ENCODE assay signal across 1 cellular context in the genomic region with DNA sequence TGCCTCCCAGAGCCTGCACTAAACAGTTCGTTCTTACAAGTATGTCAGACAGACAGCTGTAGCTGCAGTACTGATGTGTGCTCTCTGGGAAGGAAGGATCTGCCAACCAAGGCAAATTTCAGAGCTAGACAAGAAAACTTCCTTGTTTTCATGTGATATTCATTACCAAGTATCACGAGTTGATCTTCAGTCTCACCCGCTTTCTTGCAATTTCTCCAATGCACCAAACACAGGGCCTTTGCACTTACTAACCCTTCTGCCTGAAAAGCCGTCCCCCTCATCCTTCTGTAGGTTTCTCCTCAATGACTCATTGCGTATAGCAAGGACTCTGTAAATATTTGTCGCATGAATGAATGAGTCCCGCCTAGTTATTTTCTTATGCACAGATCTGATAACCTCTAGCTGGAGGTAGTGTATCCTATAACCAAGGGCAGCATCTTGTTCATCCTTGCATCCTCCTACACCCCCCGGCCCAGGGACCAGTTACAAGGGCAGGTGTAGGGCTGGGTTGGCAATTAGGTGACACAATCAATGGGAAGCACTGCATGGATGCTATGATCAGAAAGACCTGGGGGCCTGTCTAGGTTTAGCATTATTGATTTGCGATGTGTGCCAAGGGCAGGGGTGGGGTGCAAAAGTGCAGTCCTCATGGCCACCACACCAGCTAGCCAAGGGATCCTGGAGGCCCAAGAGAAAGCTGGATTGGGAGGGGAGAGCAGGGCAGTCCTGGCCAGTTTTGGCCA.
TF ChIP-seq lines count a peak whose summit lies in the region.

No MANE protein-coding gene starts in this region.

TF ChIP-seq in endothelial cell of umbilical vein, 7 proteins besides CTCF, POLR2A, EP300 and RAD21 (continued from another document):
- TF ChIP-seq JUN (IDR thresholded peaks at IDR 0.05; ENCODE audit: borderline replicate concordance, insufficient read depth, insufficient read length, low read depth), result no peak
